26 cellular contexts compared by ENCODE assay signal in the genomic region with DNA sequence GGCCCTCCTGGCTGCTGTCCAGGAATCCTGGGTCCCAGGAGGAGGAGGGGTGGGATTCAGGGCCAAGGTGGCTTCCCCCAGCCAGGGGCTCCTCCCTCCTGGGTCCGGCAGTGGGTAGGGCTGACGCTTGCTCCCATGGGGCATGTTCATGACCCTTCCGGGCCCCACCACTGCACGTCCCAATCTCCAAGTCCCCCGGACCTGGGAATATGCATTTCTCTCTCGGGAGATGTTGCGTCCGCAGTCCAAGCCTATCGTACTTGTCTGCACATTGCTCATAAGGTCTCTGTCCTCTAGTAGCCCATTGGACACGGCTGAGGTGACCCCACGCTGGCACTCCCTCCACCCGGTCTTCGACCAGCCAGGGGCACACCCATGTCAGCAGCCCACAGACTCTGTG.
"Had no signal": no experiment of that assay in that cellular context is flagged by ENCODE, and none has a peak within 500 bp of the region (broad histone marks: within the 10 kb centered on the region; RNA-seq: fewer than 3 reads in every experiment).

No MANE protein-coding gene starts in this region.

- DNase-seq: activated CD4-positive, alpha-beta memory T cell treated with anti-CD3 and anti-CD28 coated beads for 36 hours; activated CD4-positive, alpha-beta T cell treated with anti-CD3 and anti-CD28 coated beads for 48 hours; activated CD4-positive, CD25-positive, alpha-beta regulatory T cell treated with anti-CD3 and anti-CD28 coated beads, Interleukin-2, amount 50 U/mL, for 72 hours; activated CD8-positive, alpha-beta memory T cell treated with anti-CD3 and anti-CD28 coated beads for 24 hours; activated naive CD4-positive, alpha-beta T cell treated with Interleukin-2 at 50 U/mL for 16 hours; activated naive CD8-positive, alpha-beta T cell treated with anti-CD3 and anti-CD28 coated beads, Interleukin-2, amount 50 U/mL, for 24 hours; activated T-cell treated with anti-CD3 and anti-CD28 coated beads, Interleukin-2, amount 50 U/mL, for 4 hours; amniotic stem cell; body of pancreas; Karpas-422; MM.1S; NCI-H1105; NCI-H1436; NCI-H1694 treated with DMSO at 0.1 percent for 48 hours; NCI-H2081; NCI-H510A treated with DMSO at 0.1 percent for 48 hours; NK-92 treated with Interleukin-12 subunit alpha and Interleukin-12 subunit beta, amount 100 ng/mL, for 24 hours; OCI-M1; Right ventricle myocardium superior; RPMI8226; T-helper 9 cell had no signal

- ATAC-seq: activated naive CD4-positive, alpha-beta T cell treated with anti-CD3 and anti-CD28 coated beads, Interleukin-2, amount 50 U/mL, for 72 hours; activated naive CD8-positive, alpha-beta T cell treated with anti-CD3 and anti-CD28 coated beads, Interleukin-2, amount 50 U/mL, for 24 hours; activated T-cell treated with anti-CD3 and anti-CD28 coated beads, Interleukin-2, amount 50 U/mL, for 4 hours; body of pancreas; Panc1; WTC11 had no signal

- H3K9me3 ChIP-seq: ascending aorta, body of pancreas had no signal

- H3K27me3 ChIP-seq: ascending aorta, body of pancreas had no signal

- H3K4me3 ChIP-seq: ascending aorta, body of pancreas had no signal

- FAIRE-seq: bronchial epithelial cell had no signal

- H3K27ac ChIP-seq: ascending aorta, body of pancreas had no signal

- H3K36me3 ChIP-seq: ascending aorta had no signal

- H3K4me1 ChIP-seq: ascending aorta, body of pancreas had no signal
